In the genomic region with DNA sequence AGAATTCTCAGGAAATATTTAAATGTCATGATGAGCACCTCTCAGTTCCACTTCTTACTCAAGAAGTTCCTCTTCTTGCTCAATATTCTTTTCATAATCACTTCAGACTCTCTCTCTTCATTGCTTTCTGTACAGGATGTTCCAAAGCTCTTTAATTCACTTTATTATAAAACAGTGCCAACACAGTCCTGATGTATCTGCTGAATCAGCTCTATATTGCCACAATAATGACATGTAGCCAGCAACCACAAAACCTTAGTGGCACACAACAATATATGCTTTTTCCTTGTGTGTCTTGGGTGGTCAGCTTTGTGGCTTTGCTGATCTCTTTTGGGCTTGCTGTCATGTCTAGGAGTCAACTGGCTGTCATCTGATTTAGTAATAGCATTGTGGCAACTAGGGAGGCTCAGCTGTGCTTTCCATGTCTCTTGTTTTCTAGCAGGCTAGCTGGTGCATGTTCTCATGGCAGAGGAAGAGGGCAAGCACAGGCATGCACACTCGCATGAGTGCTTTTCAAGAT, we compare ENCODE assay signal across 8 cellular contexts. TPM values are rescaled to one million over a fixed set of nuclear protein-coding genes. Genes with fewer than 3 reads are reported as not detected.
A peak's percentile ranks its signal among the peaks of the same experiment; 100 is the strongest.
DNase-seq lines count a peak whose midpoint lies in the region; ATAC-seq, FAIRE-seq and TF ChIP-seq lines count a peak whose summit lies in the region.

No MANE protein-coding gene starts in this region.

- TF ChIP-seq CTCF in omental fat pad (IDR thresholded peaks at IDR 0.05): no peak

- peak; percentile 22 for FAIRE-seq in RCC 7860 (lab: Jason Lieb, UNC)

- ATAC-seq in GM18907 (IDR thresholded peaks at IDR 0.05; ENCODE audit: unreplicated experiment) (peak; percentile 77), HG03039 (IDR thresholded peaks at IDR 0.05; ENCODE audit: unreplicated experiment) (peak; percentile 52), omental fat pad (ENCODE audit: low FRiP score) (peak; percentile 48)

- no peak for DNase-seq in RCC 7860 (ENCODE audit: low spot score)
- no peak for DNase-seq in omental fat pad (ENCODE audit: low spot score)
- no peak for DNase-seq in Kasumi-1 (lab: John Stamatoyannopoulos, UW)
- no peak for DNase-seq in DMS53 treated with DMSO at 0.1 percent for 48 hours (lab: John Stamatoyannopoulos, UW; ENCODE audit: unreplicated experiment)
- DNase-seq in NCI-H2196 (lab: John Stamatoyannopoulos, UW; ENCODE audit: unreplicated experiment): no peak
- DNase-seq in activated naive CD4-positive, alpha-beta T cell treated with Interleukin-2 at 50 U/mL for 16 hours: no peak

RNA-seq across cellular contexts. Expression of a gene that starts 52.8 kb away (rescaled TPM):
- total RNA-seq in omental fat pad: 10 to 100 TPM; 11.6 to 25.9 (median 15.6) TPM
